ENCODE assay signal across 1 cellular context in the genomic region with DNA sequence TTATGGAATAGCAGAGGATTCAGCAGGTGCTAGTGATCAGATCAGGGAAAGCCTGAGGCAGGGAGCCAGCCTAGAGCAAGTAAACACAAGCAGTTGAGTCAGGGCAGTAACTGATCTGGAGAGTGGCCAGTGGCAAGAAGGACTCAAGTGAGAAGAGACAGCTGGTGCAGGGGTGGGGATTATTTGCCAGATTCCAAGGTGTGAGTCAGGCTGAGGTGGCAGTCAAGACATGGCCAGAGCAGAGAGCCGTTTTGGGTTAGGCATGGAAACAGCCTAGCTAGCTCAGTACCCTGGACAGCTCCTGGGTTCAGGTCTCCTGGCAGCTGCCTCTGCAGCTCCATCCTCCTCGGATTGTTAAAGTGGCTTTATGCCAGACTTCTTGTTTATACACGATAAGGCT.
TF ChIP-seq lines count a peak whose summit lies in the region.

No MANE protein-coding gene starts in this region.

TF ChIP-seq in HepG2, 621 proteins besides CTCF, POLR2A, EP300 and RAD21 (continued from another document and continues in another):
- TF ChIP-seq, protein P1, sequence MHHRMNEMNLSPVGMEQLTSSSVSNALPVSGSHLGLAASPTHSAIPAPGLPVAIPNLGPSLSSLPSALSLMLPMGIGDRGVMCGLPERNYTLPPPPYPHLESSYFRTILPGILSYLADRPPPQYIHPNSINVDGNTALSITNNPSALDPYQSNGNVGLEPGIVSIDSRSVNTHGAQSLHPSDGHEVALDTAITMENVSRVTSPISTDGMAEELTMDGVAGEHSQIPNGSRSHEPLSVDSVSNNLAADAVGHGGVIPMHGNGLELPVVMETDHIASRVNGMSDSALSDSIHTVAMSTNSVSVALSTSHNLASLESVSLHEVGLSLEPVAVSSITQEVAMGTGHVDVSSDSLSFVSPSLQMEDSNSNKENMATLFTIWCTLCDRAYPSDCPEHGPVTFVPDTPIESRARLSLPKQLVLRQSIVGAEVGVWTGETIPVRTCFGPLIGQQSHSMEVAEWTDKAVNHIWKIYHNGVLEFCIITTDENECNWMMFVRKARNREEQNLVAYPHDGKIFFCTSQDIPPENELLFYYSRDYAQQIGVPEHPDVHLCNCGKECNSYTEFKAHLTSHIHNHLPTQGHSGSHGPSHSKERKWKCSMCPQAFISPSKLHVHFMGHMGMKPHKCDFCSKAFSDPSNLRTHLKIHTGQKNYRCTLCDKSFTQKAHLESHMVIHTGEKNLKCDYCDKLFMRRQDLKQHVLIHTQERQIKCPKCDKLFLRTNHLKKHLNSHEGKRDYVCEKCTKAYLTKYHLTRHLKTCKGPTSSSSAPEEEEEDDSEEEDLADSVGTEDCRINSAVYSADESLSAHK (CRISPR knock-in tag; IDR thresholded peaks at IDR 0.05; ENCODE audit: borderline replicate concordance) = 0 out of 2 replicates have a peak, but pooled peaks have one; percentile 35
- no peak for TF ChIP-seq ZNF251 (CRISPR knock-in tag; IDR thresholded peaks at IDR 0.05)
- no peak for TF ChIP-seq TRIM24 (CRISPR knock-in tag; IDR thresholded peaks at IDR 0.05)
- no peak for TF ChIP-seq SP2 (CRISPR knock-in tag; IDR thresholded peaks at IDR 0.05)
- TF ChIP-seq HOXA5 (CRISPR knock-in tag; IDR thresholded peaks at IDR 0.05) = peak; percentile 92
- 0 out of 2 replicates have a peak, but pooled peaks have one; percentile 13 for TF ChIP-seq SMC3 (IDR thresholded peaks at IDR 0.05; ENCODE audit: low read length)
- TF ChIP-seq MIER2 (CRISPR knock-in tag; IDR thresholded peaks at IDR 0.05) = peak; percentile 98
- peak; percentile 78 for TF ChIP-seq ZNF605 (CRISPR knock-in tag; IDR thresholded peaks at IDR 0.05)
- TF ChIP-seq RNF2 (conservative IDR thresholded peaks at IDR 0.05; ENCODE audit: low read depth) = no peak
- peak; percentile 91 for TF ChIP-seq SRY (CRISPR knock-in tag; IDR thresholded peaks at IDR 0.05)
- TF ChIP-seq ZNF660 (CRISPR knock-in tag; IDR thresholded peaks at IDR 0.05; ENCODE audit: borderline replicate concordance, low read depth) = no peak
- peak; percentile 50; the same call in 1 of the 2 replicates for TF ChIP-seq MXD4 (CRISPR knock-in tag; IDR thresholded peaks at IDR 0.05)
- TF ChIP-seq RFX3 (CRISPR knock-in tag; IDR thresholded peaks at IDR 0.05) = no peak; the same call in 1 of the 2 replicates
- TF ChIP-seq, protein P2, sequence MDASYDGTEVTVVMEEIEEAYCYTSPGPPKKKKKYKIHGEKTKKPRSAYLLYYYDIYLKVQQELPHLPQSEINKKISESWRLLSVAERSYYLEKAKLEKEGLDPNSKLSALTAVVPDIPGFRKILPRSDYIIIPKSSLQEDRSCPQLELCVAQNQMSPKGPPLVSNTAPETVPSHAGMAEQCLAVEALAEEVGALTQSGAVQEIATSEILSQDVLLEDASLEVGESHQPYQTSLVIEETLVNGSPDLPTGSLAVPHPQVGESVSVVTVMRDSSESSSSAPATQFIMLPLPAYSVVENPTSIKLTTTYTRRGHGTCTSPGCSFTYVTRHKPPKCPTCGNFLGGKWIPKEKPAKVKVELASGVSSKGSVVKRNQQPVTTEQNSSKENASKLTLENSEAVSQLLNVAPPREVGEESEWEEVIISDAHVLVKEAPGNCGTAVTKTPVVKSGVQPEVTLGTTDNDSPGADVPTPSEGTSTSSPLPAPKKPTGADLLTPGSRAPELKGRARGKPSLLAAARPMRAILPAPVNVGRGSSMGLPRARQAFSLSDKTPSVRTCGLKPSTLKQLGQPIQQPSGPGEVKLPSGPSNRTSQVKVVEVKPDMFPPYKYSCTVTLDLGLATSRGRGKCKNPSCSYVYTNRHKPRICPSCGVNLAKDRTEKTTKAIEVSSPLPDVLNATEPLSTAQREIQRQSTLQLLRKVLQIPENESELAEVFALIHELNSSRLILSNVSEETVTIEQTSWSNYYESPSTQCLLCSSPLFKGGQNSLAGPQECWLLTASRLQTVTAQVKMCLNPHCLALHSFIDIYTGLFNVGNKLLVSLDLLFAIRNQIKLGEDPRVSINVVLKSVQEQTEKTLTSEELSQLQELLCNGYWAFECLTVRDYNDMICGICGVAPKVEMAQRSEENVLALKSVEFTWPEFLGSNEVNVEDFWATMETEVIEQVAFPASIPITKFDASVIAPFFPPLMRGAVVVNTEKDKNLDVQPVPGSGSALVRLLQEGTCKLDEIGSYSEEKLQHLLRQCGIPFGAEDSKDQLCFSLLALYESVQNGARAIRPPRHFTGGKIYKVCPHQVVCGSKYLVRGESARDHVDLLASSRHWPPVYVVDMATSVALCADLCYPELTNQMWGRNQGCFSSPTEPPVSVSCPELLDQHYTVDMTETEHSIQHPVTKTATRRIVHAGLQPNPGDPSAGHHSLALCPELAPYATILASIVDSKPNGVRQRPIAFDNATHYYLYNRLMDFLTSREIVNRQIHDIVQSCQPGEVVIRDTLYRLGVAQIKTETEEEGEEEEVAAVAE (CRISPR knock-in tag; IDR thresholded peaks at IDR 0.05; ENCODE audit: borderline replicate concordance) = peak; percentile 77
- TF ChIP-seq ZFP90 (CRISPR knock-in tag; IDR thresholded peaks at IDR 0.05; ENCODE audit: borderline replicate concordance) = peak; percentile 53; the same call in 1 of the 2 replicates
- TF ChIP-seq ZNF496 (CRISPR knock-in tag; IDR thresholded peaks at IDR 0.05; ENCODE audit: insufficient replicate concordance) = no peak
- 0 out of 2 replicates have a peak, but pooled peaks have one; percentile 24 for TF ChIP-seq GABPB1 (CRISPR knock-in tag; IDR thresholded peaks at IDR 0.05)
- no peak for TF ChIP-seq ZNF549 (CRISPR knock-in tag; IDR thresholded peaks at IDR 0.05)
- no peak for TF ChIP-seq ZNF780A (CRISPR knock-in tag; IDR thresholded peaks at IDR 0.05)
- TF ChIP-seq, protein P3, sequence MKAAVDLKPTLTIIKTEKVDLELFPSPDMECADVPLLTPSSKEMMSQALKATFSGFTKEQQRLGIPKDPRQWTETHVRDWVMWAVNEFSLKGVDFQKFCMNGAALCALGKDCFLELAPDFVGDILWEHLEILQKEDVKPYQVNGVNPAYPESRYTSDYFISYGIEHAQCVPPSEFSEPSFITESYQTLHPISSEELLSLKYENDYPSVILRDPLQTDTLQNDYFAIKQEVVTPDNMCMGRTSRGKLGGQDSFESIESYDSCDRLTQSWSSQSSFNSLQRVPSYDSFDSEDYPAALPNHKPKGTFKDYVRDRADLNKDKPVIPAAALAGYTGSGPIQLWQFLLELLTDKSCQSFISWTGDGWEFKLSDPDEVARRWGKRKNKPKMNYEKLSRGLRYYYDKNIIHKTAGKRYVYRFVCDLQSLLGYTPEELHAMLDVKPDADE (CRISPR knock-in tag; IDR thresholded peaks at IDR 0.05) = no peak
- TF ChIP-seq ZNF264 (CRISPR knock-in tag; IDR thresholded peaks at IDR 0.05) = peak; percentile 64; the same call in 1 of the 2 replicates
- no peak for TF ChIP-seq RORA (CRISPR knock-in tag; IDR thresholded peaks at IDR 0.05)
- TF ChIP-seq, protein P4, sequence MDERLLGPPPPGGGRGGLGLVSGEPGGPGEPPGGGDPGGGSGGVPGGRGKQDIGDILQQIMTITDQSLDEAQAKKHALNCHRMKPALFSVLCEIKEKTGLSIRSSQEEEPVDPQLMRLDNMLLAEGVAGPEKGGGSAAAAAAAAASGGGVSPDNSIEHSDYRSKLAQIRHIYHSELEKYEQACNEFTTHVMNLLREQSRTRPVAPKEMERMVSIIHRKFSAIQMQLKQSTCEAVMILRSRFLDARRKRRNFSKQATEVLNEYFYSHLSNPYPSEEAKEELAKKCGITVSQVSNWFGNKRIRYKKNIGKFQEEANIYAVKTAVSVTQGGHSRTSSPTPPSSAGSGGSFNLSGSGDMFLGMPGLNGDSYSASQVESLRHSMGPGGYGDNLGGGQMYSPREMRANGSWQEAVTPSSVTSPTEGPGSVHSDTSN (CRISPR knock-in tag; IDR thresholded peaks at IDR 0.05) = no peak
- TF ChIP-seq ZNF350 (CRISPR knock-in tag; IDR thresholded peaks at IDR 0.05; ENCODE audit: borderline replicate concordance, low read depth) = no peak
- peak; percentile 86; the same call in 1 of the 2 replicates for TF ChIP-seq ZNF256 (CRISPR knock-in tag; conservative IDR thresholded peaks at IDR 0.05)
- TF ChIP-seq SMARCE1 (IDR thresholded peaks at IDR 0.05; ENCODE audit: borderline replicate concordance) = no peak
- TF ChIP-seq HOXA7 (CRISPR knock-in tag; IDR thresholded peaks at IDR 0.05) = no peak
- TF ChIP-seq ZNF772 (CRISPR knock-in tag; IDR thresholded peaks at IDR 0.05) = 0 out of 2 replicates have a peak, but pooled peaks have one; percentile 34
- TF ChIP-seq, protein P5, sequence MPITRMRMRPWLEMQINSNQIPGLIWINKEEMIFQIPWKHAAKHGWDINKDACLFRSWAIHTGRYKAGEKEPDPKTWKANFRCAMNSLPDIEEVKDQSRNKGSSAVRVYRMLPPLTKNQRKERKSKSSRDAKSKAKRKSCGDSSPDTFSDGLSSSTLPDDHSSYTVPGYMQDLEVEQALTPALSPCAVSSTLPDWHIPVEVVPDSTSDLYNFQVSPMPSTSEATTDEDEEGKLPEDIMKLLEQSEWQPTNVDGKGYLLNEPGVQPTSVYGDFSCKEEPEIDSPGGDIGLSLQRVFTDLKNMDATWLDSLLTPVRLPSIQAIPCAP (CRISPR knock-in tag; IDR thresholded peaks at IDR 0.05; ENCODE audit: low read depth) = no peak
- TF ChIP-seq, protein P6, sequence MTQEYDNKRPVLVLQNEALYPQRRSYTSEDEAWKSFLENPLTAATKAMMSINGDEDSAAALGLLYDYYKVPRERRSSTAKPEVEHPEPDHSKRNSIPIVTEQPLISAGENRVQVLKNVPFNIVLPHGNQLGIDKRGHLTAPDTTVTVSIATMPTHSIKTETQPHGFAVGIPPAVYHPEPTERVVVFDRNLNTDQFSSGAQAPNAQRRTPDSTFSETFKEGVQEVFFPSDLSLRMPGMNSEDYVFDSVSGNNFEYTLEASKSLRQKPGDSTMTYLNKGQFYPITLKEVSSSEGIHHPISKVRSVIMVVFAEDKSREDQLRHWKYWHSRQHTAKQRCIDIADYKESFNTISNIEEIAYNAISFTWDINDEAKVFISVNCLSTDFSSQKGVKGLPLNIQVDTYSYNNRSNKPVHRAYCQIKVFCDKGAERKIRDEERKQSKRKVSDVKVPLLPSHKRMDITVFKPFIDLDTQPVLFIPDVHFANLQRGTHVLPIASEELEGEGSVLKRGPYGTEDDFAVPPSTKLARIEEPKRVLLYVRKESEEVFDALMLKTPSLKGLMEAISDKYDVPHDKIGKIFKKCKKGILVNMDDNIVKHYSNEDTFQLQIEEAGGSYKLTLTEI (CRISPR knock-in tag; conservative IDR thresholded peaks at IDR 0.05) = no peak
- TF ChIP-seq LCORL (IDR thresholded peaks at IDR 0.05) = no peak
- no peak for TF ChIP-seq LCORL (CRISPR knock-in tag; IDR thresholded peaks at IDR 0.05)
- TF ChIP-seq FOXA1 (IDR thresholded peaks at IDR 0.05) = no peak
- TF ChIP-seq FOXA1 (CRISPR knock-in tag; IDR thresholded peaks at IDR 0.05) = no peak
- no peak for TF ChIP-seq ZNF672 (CRISPR knock-in tag; IDR thresholded peaks at IDR 0.05)
- TF ChIP-seq, protein P7, sequence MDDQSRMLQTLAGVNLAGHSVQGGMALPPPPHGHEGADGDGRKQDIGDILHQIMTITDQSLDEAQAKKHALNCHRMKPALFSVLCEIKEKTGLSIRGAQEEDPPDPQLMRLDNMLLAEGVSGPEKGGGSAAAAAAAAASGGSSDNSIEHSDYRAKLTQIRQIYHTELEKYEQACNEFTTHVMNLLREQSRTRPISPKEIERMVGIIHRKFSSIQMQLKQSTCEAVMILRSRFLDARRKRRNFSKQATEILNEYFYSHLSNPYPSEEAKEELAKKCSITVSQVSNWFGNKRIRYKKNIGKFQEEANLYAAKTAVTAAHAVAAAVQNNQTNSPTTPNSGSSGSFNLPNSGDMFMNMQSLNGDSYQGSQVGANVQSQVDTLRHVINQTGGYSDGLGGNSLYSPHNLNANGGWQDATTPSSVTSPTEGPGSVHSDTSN (CRISPR knock-in tag; IDR thresholded peaks at IDR 0.05; ENCODE audit: borderline replicate concordance) = peak; percentile 74; the same call in 1 of the 2 replicates
- TF ChIP-seq, protein P8, sequence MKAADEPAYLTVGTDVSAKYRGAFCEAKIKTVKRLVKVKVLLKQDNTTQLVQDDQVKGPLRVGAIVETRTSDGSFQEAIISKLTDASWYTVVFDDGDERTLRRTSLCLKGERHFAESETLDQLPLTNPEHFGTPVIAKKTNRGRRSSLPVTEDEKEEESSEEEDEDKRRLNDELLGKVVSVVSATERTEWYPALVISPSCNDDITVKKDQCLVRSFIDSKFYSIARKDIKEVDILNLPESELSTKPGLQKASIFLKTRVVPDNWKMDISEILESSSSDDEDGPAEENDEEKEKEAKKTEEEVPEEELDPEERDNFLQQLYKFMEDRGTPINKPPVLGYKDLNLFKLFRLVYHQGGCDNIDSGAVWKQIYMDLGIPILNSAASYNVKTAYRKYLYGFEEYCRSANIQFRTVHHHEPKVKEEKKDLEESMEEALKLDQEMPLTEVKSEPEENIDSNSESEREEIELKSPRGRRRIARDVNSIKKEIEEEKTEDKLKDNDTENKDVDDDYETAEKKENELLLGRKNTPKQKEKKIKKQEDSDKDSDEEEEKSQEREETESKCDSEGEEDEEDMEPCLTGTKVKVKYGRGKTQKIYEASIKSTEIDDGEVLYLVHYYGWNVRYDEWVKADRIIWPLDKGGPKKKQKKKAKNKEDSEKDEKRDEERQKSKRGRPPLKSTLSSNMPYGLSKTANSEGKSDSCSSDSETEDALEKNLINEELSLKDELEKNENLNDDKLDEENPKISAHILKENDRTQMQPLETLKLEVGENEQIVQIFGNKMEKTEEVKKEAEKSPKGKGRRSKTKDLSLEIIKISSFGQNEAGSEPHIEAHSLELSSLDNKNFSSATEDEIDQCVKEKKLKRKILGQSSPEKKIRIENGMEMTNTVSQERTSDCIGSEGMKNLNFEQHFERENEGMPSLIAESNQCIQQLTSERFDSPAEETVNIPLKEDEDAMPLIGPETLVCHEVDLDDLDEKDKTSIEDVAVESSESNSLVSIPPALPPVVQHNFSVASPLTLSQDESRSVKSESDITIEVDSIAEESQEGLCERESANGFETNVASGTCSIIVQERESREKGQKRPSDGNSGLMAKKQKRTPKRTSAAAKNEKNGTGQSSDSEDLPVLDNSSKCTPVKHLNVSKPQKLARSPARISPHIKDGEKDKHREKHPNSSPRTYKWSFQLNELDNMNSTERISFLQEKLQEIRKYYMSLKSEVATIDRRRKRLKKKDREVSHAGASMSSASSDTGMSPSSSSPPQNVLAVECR (CRISPR knock-in tag; IDR thresholded peaks at IDR 0.05; ENCODE audit: borderline replicate concordance) = no peak
- TF ChIP-seq SAFB2 (CRISPR knock-in tag; IDR thresholded peaks at IDR 0.05; ENCODE audit: borderline replicate concordance, low read depth) = no peak
- TF ChIP-seq ETV6 (CRISPR knock-in tag; conservative IDR thresholded peaks at IDR 0.05) = 0 out of 2 replicates have a peak, but pooled peaks have one; percentile 66
- TF ChIP-seq, protein P9, sequence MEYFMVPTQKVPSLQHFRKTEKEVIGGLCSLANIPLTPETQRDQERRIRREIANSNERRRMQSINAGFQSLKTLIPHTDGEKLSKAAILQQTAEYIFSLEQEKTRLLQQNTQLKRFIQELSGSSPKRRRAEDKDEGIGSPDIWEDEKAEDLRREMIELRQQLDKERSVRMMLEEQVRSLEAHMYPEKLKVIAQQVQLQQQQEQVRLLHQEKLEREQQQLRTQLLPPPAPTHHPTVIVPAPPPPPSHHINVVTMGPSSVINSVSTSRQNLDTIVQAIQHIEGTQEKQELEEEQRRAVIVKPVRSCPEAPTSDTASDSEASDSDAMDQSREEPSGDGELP (IDR thresholded peaks at IDR 0.05; ENCODE audit: borderline replicate concordance, low read depth) = no peak
- TF ChIP-seq SMYD3 (CRISPR knock-in tag; IDR thresholded peaks at IDR 0.05) = peak; percentile 81; the same call in 1 of the 2 replicates
- TF ChIP-seq TCF7L2 (IDR thresholded peaks at IDR 0.05; ENCODE audit: low read depth, low read length) = no peak
- no peak for TF ChIP-seq SIX1 (CRISPR knock-in tag; IDR thresholded peaks at IDR 0.05; ENCODE audit: borderline replicate concordance)
- 0 out of 2 replicates have a peak, but pooled peaks have one; percentile 20 for TF ChIP-seq ZNF7 (CRISPR knock-in tag; IDR thresholded peaks at IDR 0.05)
